24 cellular contexts compared by ENCODE assay signal in the genomic region with DNA sequence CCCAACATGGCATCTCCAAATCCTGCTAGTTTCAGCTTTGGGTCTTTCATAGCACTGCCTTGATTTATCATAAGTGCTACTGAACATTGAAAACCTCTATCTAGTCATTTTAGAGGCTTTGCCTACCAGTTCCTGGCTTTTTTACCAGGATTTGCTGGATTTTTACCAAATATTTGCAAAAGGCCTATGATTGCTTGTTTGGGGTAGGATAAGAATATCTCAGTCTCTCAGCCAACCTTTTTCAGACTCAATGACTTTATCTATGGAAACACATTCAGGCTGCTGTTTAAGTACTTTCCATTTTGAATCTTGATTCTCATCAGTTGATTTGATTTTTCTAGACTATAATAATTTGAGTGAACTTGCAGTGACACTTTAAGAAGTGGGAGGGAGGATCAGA.
"Had no signal": no experiment of that assay in that cellular context is flagged by ENCODE, and none has a peak within 500 bp of the region (broad histone marks: within the 10 kb centered on the region; RNA-seq: fewer than 3 reads in every experiment).

No MANE protein-coding gene starts in this region.

- H2AFZ ChIP-seq: parathyroid adenoma had no signal

- H3K4me3 ChIP-seq: esophagus squamous epithelium, gastrocnemius medialis, psoas muscle, right atrium auricular region, testis, transverse colon had no signal

- H3K27ac ChIP-seq: esophagus squamous epithelium, gastrocnemius medialis, parathyroid adenoma, psoas muscle, right atrium auricular region, testis, transverse colon, VCaP had no signal

- H3K4me1 ChIP-seq: esophagus squamous epithelium, gastrocnemius medialis, psoas muscle, right atrium auricular region, testis, transverse colon had no signal

- H3K79me2 ChIP-seq: parathyroid adenoma had no signal

- DNase-seq: activated CD4-positive, alpha-beta T cell treated with anti-CD3 and anti-CD28 coated beads for 4 hours; activated CD4-positive, alpha-beta T cell treated with anti-CD3 and anti-CD28 coated beads, Interleukin-2, amount 50 U/mL, for 4 hours; activated effector memory CD4-positive, alpha-beta T cell treated with Interleukin-2 at 50 U/mL for 16 hours; activated naive CD4-positive, alpha-beta T cell treated with Interleukin-2 at 50 U/mL for 16 hours; anterior cingulate cortex; effector CD4-positive, alpha-beta T cell; esophagus squamous epithelium; gastrocnemius medialis; hippocampal formation; kidney; left colon; naive thymus-derived CD8-positive, alpha-beta T cell; psoas muscle; stimulated activated naive CD8-positive, alpha-beta T cell treated with anti-CD3 and anti-CD28 coated beads, Interleukin-15, Interleukin-2, amounts not matched to agents 100 U/mL and 50 U/mL, for 24 hours; T-helper 9 cell; testis; transverse colon had no signal

- H3K4me1 Mint-ChIP-seq: memory B cell; naive thymus-derived CD8-positive, alpha-beta T cell; neural crest cell had no signal

- H3K27me3 ChIP-seq: esophagus squamous epithelium, gastrocnemius medialis, right atrium auricular region, testis, transverse colon had no signal

- H3K27ac Mint-ChIP-seq: activated naive CD8-positive, alpha-beta T cell; T-helper 1 cell treated with Interleukin-12 subunit alpha and Interleukin-12 subunit beta and Interleukin-4 antibody, amounts not matched to agents 30 μg/mL and 1 μg/mL, for 36 hours had no signal

- H3K9me3 ChIP-seq: gastrocnemius medialis, psoas muscle, right atrium auricular region, testis, transverse colon had no signal

- H3K9ac ChIP-seq: parathyroid adenoma had no signal

- H3K4me3 Mint-ChIP-seq: activated naive CD8-positive, alpha-beta T cell; memory B cell; naive thymus-derived CD8-positive, alpha-beta T cell; neural crest cell; T-helper 1 cell treated with Interleukin-12 subunit alpha and Interleukin-12 subunit beta and Interleukin-4 antibody, amounts not matched to agents 30 μg/mL and 1 μg/mL, for 36 hours had no signal

- ATAC-seq: left colon; naive thymus-derived CD8-positive, alpha-beta T cell had no signal

- H3K27me3 Mint-ChIP-seq: memory B cell had no signal

- H3K9me3 Mint-ChIP-seq: memory B cell, neural crest cell had no signal

- H3K36me3 Mint-ChIP-seq: activated naive CD8-positive, alpha-beta T cell; memory B cell; naive thymus-derived CD8-positive, alpha-beta T cell had no signal

- H3K36me3 ChIP-seq: esophagus squamous epithelium, gastrocnemius medialis, right atrium auricular region, transverse colon had no signal
